Comparison of ENCODE assay signal across 10 cellular contexts in the genomic region with DNA sequence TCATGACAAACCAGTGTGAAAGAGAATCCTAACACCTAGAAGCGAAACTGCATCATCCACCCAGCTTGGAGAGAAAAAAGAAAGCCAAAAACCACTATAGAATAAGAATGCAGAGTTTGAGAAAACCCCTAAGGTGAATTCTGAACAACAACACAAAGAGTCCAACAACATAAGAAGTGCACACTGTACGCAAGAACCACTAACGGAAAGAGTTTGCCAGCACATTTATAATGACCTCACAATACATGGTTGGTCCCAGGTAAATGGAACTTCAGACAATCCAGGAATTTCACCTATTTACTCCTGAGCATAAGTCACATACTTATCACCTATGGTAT.
DNase-seq lines count a peak whose midpoint lies in the region; ATAC-seq lines count a peak whose summit lies in the region.
"Had no signal": no experiment of that assay in that cellular context is flagged by ENCODE, and none has a peak within 500 bp of the region (broad histone marks: within the 10 kb centered on the region; RNA-seq: fewer than 3 reads in every experiment).

No MANE protein-coding gene starts in this region.

- H3K36me3 ChIP-seq in effector memory CD4-positive, alpha-beta T cell (ENCODE audit: control insufficient read depth, insufficient read depth, low read length): no peaks in the 10 kb centered on the region

- no peaks in the 10 kb centered on the region for H3K9me3 ChIP-seq in effector memory CD4-positive, alpha-beta T cell (ENCODE audit: control insufficient read depth, low read length)

- DNase-seq in effector memory CD4-positive, alpha-beta T cell: no peak
- DNase-seq in ecto neural progenitor cell (ENCODE audit: low spot score) (no peak), HK-2 (ENCODE audit: unreplicated experiment) (no peak), nucleus accumbens (lab: John Stamatoyannopoulos, UW) (no peak), NCI-H1105 (lab: John Stamatoyannopoulos, UW) (no peak)
- DNase-seq: hippocampal formation, NCI-H510A treated with DMSO at 0.1 percent for 48 hours had no signal

- H3K27ac ChIP-seq in effector memory CD4-positive, alpha-beta T cell (ENCODE audit: insufficient read depth, low read length, poor library complexity, severe bottlenecking): peak overlapping the region; percentile 87

- peak; percentile 42 for ATAC-seq in GM18858 (IDR thresholded peaks at IDR 0.05; ENCODE audit: unreplicated experiment)
- ATAC-seq in GM21528 (IDR thresholded peaks at IDR 0.05; ENCODE audit: low FRiP score, unreplicated experiment): peak; percentile 46
- peak; percentile 53 for ATAC-seq in HG03378 (IDR thresholded peaks at IDR 0.05; ENCODE audit: unreplicated experiment)

- H3K27me3 ChIP-seq in effector memory CD4-positive, alpha-beta T cell (replicated peaks; ENCODE audit: control insufficient read depth, insufficient read depth, low read length, poor library complexity, severe bottlenecking): no peaks in the 10 kb centered on the region

- peaks cover 50% of the 10 kb centered on the region for H3K4me1 ChIP-seq in effector memory CD4-positive, alpha-beta T cell (ENCODE audit: control insufficient read depth, insufficient read depth, low read length, poor library complexity, severe bottlenecking)

- no peak overlapping the region for H3K4me3 ChIP-seq in effector memory CD4-positive, alpha-beta T cell (ENCODE audit: insufficient read depth, low read depth, low read length, poor library complexity, severe bottlenecking)
